In the genomic region with DNA sequence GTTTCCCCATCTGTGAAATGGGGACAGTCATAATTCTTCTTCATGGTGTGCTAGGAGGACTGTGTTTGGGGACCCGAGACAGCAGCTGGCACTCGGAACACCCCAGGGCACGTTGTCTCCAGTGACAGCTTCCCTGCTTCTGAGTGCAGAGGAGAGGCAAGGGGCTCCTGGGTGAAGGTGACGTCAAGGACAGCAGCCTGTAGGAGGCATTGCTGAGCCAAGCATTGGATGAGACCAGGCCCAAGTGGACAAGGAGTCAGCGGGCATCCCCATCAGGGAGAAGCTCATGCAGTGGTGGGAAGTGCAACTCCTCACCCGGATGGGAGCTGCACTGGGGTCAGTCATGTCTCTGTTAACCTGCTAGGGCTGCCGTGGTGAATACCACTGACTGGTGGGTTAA, we compare ENCODE assay signal across 1 cellular context.
TF ChIP-seq lines count a peak whose summit lies in the region.

No MANE protein-coding gene starts in this region.

TF ChIP-seq in IMR-90, 13 proteins besides CTCF, POLR2A, EP300 and RAD21:
- no peak for TF ChIP-seq SMC3 (IDR thresholded peaks at IDR 0.05; ENCODE audit: low read depth, low read length)
- no peak for TF ChIP-seq NFE2L2 (IDR thresholded peaks at IDR 0.05; ENCODE audit: low read depth, low read length)
- no peak for TF ChIP-seq BHLHE40 (IDR thresholded peaks at IDR 0.05; ENCODE audit: low read depth, low read length)
- no peak for TF ChIP-seq RFX5 (IDR thresholded peaks at IDR 0.05; ENCODE audit: low read depth, low read length)
- no peak for TF ChIP-seq RCOR1 (IDR thresholded peaks at IDR 0.05; ENCODE audit: insufficient replicate concordance, low read length)
- no peak for TF ChIP-seq MAZ (IDR thresholded peaks at IDR 0.05; ENCODE audit: borderline replicate concordance, low read depth, low read length)
- TF ChIP-seq CEBPB (IDR thresholded peaks at IDR 0.05; ENCODE audit: low read depth, low read length), result no peak
- no peak for TF ChIP-seq FOS (IDR thresholded peaks at IDR 0.05; ENCODE audit: low read depth, low read length)
- no peak for TF ChIP-seq CHD1 (IDR thresholded peaks at IDR 0.05; ENCODE audit: low read depth, low read length)
- TF ChIP-seq, protein P1, sequence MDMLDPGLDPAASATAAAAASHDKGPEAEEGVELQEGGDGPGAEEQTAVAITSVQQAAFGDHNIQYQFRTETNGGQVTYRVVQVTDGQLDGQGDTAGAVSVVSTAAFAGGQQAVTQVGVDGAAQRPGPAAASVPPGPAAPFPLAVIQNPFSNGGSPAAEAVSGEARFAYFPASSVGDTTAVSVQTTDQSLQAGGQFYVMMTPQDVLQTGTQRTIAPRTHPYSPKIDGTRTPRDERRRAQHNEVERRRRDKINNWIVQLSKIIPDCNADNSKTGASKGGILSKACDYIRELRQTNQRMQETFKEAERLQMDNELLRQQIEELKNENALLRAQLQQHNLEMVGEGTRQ (IDR thresholded peaks at IDR 0.05; ENCODE audit: low read depth, low read length), result no peak
- TF ChIP-seq, protein P2, sequence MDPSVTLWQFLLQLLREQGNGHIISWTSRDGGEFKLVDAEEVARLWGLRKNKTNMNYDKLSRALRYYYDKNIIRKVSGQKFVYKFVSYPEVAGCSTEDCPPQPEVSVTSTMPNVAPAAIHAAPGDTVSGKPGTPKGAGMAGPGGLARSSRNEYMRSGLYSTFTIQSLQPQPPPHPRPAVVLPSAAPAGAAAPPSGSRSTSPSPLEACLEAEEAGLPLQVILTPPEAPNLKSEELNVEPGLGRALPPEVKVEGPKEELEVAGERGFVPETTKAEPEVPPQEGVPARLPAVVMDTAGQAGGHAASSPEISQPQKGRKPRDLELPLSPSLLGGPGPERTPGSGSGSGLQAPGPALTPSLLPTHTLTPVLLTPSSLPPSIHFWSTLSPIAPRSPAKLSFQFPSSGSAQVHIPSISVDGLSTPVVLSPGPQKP (IDR thresholded peaks at IDR 0.05; ENCODE audit: borderline replicate concordance, low read depth, low read length), result no peak
- no peak for TF ChIP-seq MAFK (IDR thresholded peaks at IDR 0.05; ENCODE audit: low read depth, low read length)
- no peak for TF ChIP-seq MXI1 (IDR thresholded peaks at IDR 0.05; ENCODE audit: borderline replicate concordance, low read depth, low read length)
TF ChIP-seq in IMR-90: peak in this region for 0.
